Comparison of ENCODE assay signal across 25 cellular contexts in the genomic region with DNA sequence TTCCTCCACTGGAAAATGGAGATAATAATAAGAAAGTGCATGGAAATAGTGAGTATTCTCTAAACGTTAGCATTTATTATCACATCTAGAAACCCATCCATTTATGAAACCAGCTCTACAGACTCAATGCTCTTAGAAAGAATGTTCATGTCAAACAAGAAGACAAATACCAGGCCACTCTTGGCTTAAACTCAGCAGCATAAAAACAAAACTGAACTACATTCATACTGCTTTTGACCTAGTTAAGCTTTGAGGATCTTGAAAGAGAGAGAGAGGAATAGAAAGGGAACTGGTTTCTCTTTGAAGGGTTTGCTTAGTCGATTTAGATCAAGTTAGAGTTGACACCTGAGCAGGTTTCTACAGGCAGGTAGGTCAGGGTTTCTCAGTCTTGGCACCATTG.
DNase-seq lines count a peak whose midpoint lies in the region; ATAC-seq and TF ChIP-seq lines count a peak whose summit lies in the region.
"Had no signal": no experiment of that assay in that cellular context is flagged by ENCODE, and none has a peak within 500 bp of the region (broad histone marks: within the 10 kb centered on the region; RNA-seq: fewer than 3 reads in every experiment).

No MANE protein-coding gene starts in this region.

- POLR2A ChIA-PET in GM10248 (lab: Yijun Ruan, JAX) = no interaction called here

- H3K9me3 Mint-ChIP-seq in activated T-cell treated with anti-CD3 and anti-CD28 coated beads, Interleukin-2, amount 50 U/mL, for 4 hours = peaks cover 9% of the 10 kb centered on the region
- H3K9me3 Mint-ChIP-seq: activated B cell treated with CpG ODN at 0.5 μM for 24 hours had no signal

- no peaks in the 10 kb centered on the region for H3K36me3 Mint-ChIP-seq in activated T-cell treated with anti-CD3 and anti-CD28 coated beads, Interleukin-2, amount 50 U/mL, for 4 hours (ENCODE audit: insufficient read depth)
- H3K36me3 Mint-ChIP-seq: activated CD4-positive, alpha-beta memory T cell treated with anti-CD3 and anti-CD28 coated beads for 36 hours had no signal

- DNase-seq in activated T-cell treated with anti-CD3 and anti-CD28 coated beads, Interleukin-2, amount 50 U/mL, for 4 hours = no peak
- no peak for DNase-seq in activated T-cell treated with anti-CD3 and anti-CD28 coated beads, Interleukin-2, amount 50 U/mL, for 1 hour
- peak; percentile 63 for DNase-seq in fibroblast of the aortic adventitia (ENCODE audit: low read depth)
- DNase-seq in stimulated activated naive CD4-positive, alpha-beta T cell treated with Interleukin-2 at 50 U/mL for 16 hours (lab: John Stamatoyannopoulos, UW) = no peak
- DNase-seq in GM10248 (ENCODE audit: extremely low spot score) = no peak
- DNase-seq: activated B cell treated with CpG ODN at 0.5 μM for 24 hours; activated CD8-positive, alpha-beta memory T cell treated with anti-CD3 and anti-CD28 coated beads, Interleukin-2, amount 50 U/mL, for 48 hours; activated gamma-delta T cell treated with Interleukin-2 at 50 U/mL for 16 hours; GDM1; H9; islet precursor cell; lower lobe of right lung; NCI-H1092 treated with DMSO at 0.1 percent for 48 hours; NCI-H2081; NCI-H345; NCI-H748 treated with DMSO at 0.1 percent for 48 hours; posterior cingulate gyrus; upper lobe of left lung had no signal

- H3K4me1 ChIP-seq in stomach smooth muscle (ENCODE audit: control insufficient read depth, insufficient read depth, low read length) = peaks cover 21% of the 10 kb centered on the region

- no peak overlapping the region for H3K4me3 Mint-ChIP-seq in activated T-cell treated with anti-CD3 and anti-CD28 coated beads, Interleukin-2, amount 50 U/mL, for 4 hours
- H3K4me3 Mint-ChIP-seq: activated B cell treated with CpG ODN at 0.5 μM for 24 hours; activated CD4-positive, alpha-beta memory T cell treated with anti-CD3 and anti-CD28 coated beads for 36 hours; B cell; H9 had no signal

- no peaks in the 10 kb centered on the region for H3K9me3 ChIP-seq in stomach smooth muscle (ENCODE audit: control insufficient read depth in 2 of 2, low read length in 2 of 2)
- H3K9me3 ChIP-seq: adrenal gland, lower lobe of right lung, upper lobe of left lung had no signal

- H3K27ac ChIP-seq in stomach smooth muscle (ENCODE audit: low read length) = peak overlapping the region; percentile 53
- H3K27ac ChIP-seq: adrenal gland, lower lobe of right lung, upper lobe of left lung had no signal

- H3K4me1 Mint-ChIP-seq in activated T-cell treated with anti-CD3 and anti-CD28 coated beads, Interleukin-2, amount 50 U/mL, for 4 hours (ENCODE audit: low read depth) = peaks cover 2% of the 10 kb centered on the region

- H3K27me3 ChIP-seq in stomach smooth muscle (ENCODE audit: control insufficient read depth in 1 of 2, insufficient read depth in 2 of 2, low read length in 2 of 2) = no peaks in the 10 kb centered on the region
- H3K27me3 ChIP-seq: adrenal gland, upper lobe of left lung had no signal

- TF ChIP-seq CTCF in fibroblast of the aortic adventitia (IDR thresholded peaks at IDR 0.05; ENCODE audit: insufficient read depth, low read length) = no peak
- no peak for TF ChIP-seq CTCF in GM10248 (IDR thresholded peaks at IDR 0.05; ENCODE audit: control extremely low read depth, extremely low read depth, low read depth, missing control alignments)

- CTCF ChIA-PET in GM10248 (lab: Yijun Ruan, JAX) = interaction anchor here (3.0 kb wide), 1 partner anchor 14 kb away, joined by 8 read pairs; no protein-coding TSS in a partner anchor

- no peaks in the 10 kb centered on the region for H3K36me3 ChIP-seq in stomach smooth muscle (ENCODE audit: control insufficient read depth in 2 of 2, insufficient read depth in 2 of 2, low read length in 2 of 2)
- H3K36me3 ChIP-seq: adrenal gland, lower lobe of right lung, upper lobe of left lung had no signal

- ATAC-seq in activated T-cell treated with anti-CD3 and anti-CD28 coated beads, Interleukin-2, amount 50 U/mL, for 4 hours = peak; percentile 14 to 71
- peak; percentile 37 for ATAC-seq in HG03039 (IDR thresholded peaks at IDR 0.05; ENCODE audit: unreplicated experiment)
- ATAC-seq in GM21367 (IDR thresholded peaks at IDR 0.05; ENCODE audit: unreplicated experiment) = no peak
- ATAC-seq: lower lobe of right lung, sciatic nerve had no signal

- H3K27me3 Mint-ChIP-seq in activated T-cell treated with anti-CD3 and anti-CD28 coated beads, Interleukin-2, amount 50 U/mL, for 4 hours (ENCODE audit: low read depth) = no peaks in the 10 kb centered on the region
- H3K27me3 Mint-ChIP-seq: activated B cell treated with CpG ODN at 0.5 μM for 24 hours; activated CD4-positive, alpha-beta memory T cell treated with anti-CD3 and anti-CD28 coated beads for 36 hours; B cell had no signal

- no peak overlapping the region for H3K9ac ChIP-seq in stomach smooth muscle (ENCODE audit: low read length in 2 of 2)

- H3K4me3 ChIP-seq in fibroblast of the aortic adventitia (ENCODE audit: low read depth, low read length) (no peak overlapping the region), stomach smooth muscle (ENCODE audit: low read length in 2 of 2) (no peak overlapping the region)
- H3K4me3 ChIP-seq: adrenal gland, lower lobe of right lung, upper lobe of left lung had no signal
